Comparison of ENCODE assay signal across 2 cellular contexts in the genomic region with DNA sequence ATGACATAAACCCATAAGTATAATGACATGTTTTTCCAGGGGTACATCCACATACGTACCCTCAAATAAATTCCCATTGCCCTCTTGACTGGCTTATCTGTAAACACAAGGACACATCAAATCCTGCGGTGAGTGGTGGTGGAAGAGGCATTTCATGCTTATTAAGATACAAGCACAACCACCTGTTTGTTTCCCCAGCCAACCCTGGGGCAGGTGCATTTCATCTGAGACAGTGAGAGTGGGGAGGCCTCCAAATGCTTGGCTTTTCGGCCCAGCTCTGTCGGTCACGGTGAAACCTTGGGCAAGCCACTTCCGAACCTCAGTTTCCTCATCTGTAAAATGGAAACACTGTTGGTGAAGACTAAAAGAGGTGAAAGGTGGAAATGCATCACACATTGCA.
TF ChIP-seq lines count a peak whose summit lies in the region.

No MANE protein-coding gene starts in this region.

TF ChIP-seq in HEK293, 187 proteins besides CTCF, POLR2A, EP300 and RAD21:
- TF ChIP-seq SCRT2 (tag by site-specific recombination; IDR thresholded peaks at IDR 0.05): 0 out of 2 replicates have a peak, but pooled peaks have one; percentile 29

TF ChIP-seq in K562, 482 proteins besides CTCF, POLR2A, EP300 and RAD21:
- TF ChIP-seq RBM25 (IDR thresholded peaks at IDR 0.05; ENCODE audit: low read depth, low read length, severe bottlenecking): peak; percentile 46
- TF ChIP-seq BCOR (IDR thresholded peaks at IDR 0.05): peak; percentile 60; the same call in 1 of the 2 replicates
- TF ChIP-seq KDM1A (IDR thresholded peaks at IDR 0.05): 0 out of 4 replicates have a peak, but pooled peaks of 1 of the 2 experiments have one; percentile 31
